ENCODE assay signal across 7 cellular contexts in the genomic region with DNA sequence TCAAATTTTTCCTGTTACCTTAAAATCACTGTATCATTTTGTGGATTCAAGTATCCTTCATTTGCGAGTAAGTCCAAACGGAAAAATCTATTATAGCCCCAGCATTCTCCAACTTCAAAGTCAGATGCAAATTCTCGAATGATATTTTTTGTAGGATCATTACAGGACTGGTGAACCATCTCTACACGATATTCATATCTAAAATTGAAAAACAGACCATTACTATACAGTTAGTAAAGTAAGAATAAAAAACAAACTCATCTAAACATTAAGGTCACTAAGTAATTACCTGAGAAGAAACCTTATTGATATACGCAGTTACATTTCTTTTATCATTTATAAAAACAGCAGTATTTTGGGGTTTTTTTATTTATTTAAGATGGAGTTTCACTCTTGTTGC.
"Had no signal": no experiment of that assay in that cellular context is flagged by ENCODE, and none has a peak within 500 bp of the region (broad histone marks: within the 10 kb centered on the region; RNA-seq: fewer than 3 reads in every experiment).

No MANE protein-coding gene starts in this region.

- FAIRE-seq: G401.6, GM12891, GM12892, GM18507, GM19239 had no signal

- DNase-seq: GDM1, GF-D8 had no signal
